ENCODE assay signal across 1 cellular context in genomic region chr13:44438234-44438579, GRCh38.
TF ChIP-seq lines count a peak whose summit lies in the region.

No MANE protein-coding gene starts in this region.

TF ChIP-seq in A549, 52 proteins besides CTCF, POLR2A, EP300 and RAD21 (continued from another document):
- no peak for TF ChIP-seq HEYL (CRISPR knock-in tag; IDR thresholded peaks at IDR 0.05)
- no peak for TF ChIP-seq USF2 (IDR thresholded peaks at IDR 0.05)
- no peak for TF ChIP-seq KDM5A (IDR thresholded peaks at IDR 0.05)
- no peak for TF ChIP-seq FOXS1 (CRISPR knock-in tag; IDR thresholded peaks at IDR 0.05)
- TF ChIP-seq SMC3 (IDR thresholded peaks at IDR 0.05) = no peak
- no peak for TF ChIP-seq FOSB (CRISPR knock-in tag; IDR thresholded peaks at IDR 0.05)
- no peak for TF ChIP-seq ZC3H11A (IDR thresholded peaks at IDR 0.05)
- no peak for TF ChIP-seq SREBF2 (IDR thresholded peaks at IDR 0.05)
- TF ChIP-seq JUN (IDR thresholded peaks at IDR 0.05) = no peak
